Comparison of ENCODE assay signal across 12 cellular contexts in genomic region chr15:40846846-40847224, GRCh38. TPM values are rescaled to one million over a fixed set of nuclear protein-coding genes. Genes with fewer than 3 reads are reported as not detected.
DNase-seq lines count a peak whose midpoint lies in the region; ATAC-seq and TF ChIP-seq lines count a peak whose summit lies in the region.
"Had no signal": no experiment of that assay in that cellular context is flagged by ENCODE, and none has a peak within 500 bp of the region (broad histone marks: within the 10 kb centered on the region; RNA-seq: fewer than 3 reads in every experiment).

No MANE protein-coding gene starts in this region.

- peak overlapping the region; percentile 53; the same call in 1 of the 2 replicates for H2AFZ ChIP-seq in Loucy (ENCODE audit: low read length)

- DNase-seq in stimulated activated effector memory CD8-positive, alpha-beta T cell treated with anti-CD3 and anti-CD28 coated beads, Interleukin-12 subunit alpha, Interleukin-12 subunit beta, amount 100 ng/mL, for 72 hours (ENCODE audit: low spot score in 2 of 2): no peak
- DNase-seq in HEK293T (ENCODE audit: extremely low spot score): no peak
- DNase-seq in NCI-H1092 (lab: John Stamatoyannopoulos, UW): no peak
- no peak for DNase-seq in NCI-H748 (lab: John Stamatoyannopoulos, UW; ENCODE audit: unreplicated experiment)
- DNase-seq: effector memory CD8-positive, alpha-beta T cell had no signal

- CTCF ChIA-PET in HEK293T (lab: Yijun Ruan, JAX): interaction anchor here (0.6 to 2.3 kb wide), 5 partner anchors 11 to 45 kb away, joined by 3 to 9 read pairs (median 6); no protein-coding TSS in a partner anchor

- H3K36me3 Mint-ChIP-seq in stimulated activated effector memory CD8-positive, alpha-beta T cell treated with anti-CD3 and anti-CD28 coated beads, Interleukin-12 subunit alpha, Interleukin-12 subunit beta, amount 100 ng/mL, for 72 hours: peaks cover 12% of the 10 kb centered on the region

- H4K20me1 ChIP-seq in Loucy (ENCODE audit: insufficient read depth, low read length, poor library complexity, severe bottlenecking): no peaks in the 10 kb centered on the region

- peak overlapping the region; percentile 10 for H3K27ac Mint-ChIP-seq in stimulated activated effector memory CD8-positive, alpha-beta T cell treated with anti-CD3 and anti-CD28 coated beads, Interleukin-12 subunit alpha, Interleukin-12 subunit beta, amount 100 ng/mL, for 72 hours
- H3K27ac Mint-ChIP-seq: effector memory CD8-positive, alpha-beta T cell had no signal

- no peak for TF ChIP-seq CTCF in Loucy (conservative IDR thresholded peaks at IDR 0.05; ENCODE audit: low read length)

- H3K4me3 Mint-ChIP-seq in stimulated activated effector memory CD8-positive, alpha-beta T cell treated with anti-CD3 and anti-CD28 coated beads, Interleukin-12 subunit alpha, Interleukin-12 subunit beta, amount 100 ng/mL, for 72 hours: no peak overlapping the region
- H3K4me3 Mint-ChIP-seq: effector memory CD8-positive, alpha-beta T cell had no signal

- H3K4me3 ChIP-seq in Loucy (ENCODE audit: low read length, poor library complexity, severe bottlenecking): peak overlapping the region; percentile 40

- H3K27me3 ChIP-seq in Loucy (ENCODE audit: insufficient read depth, low read length, poor library complexity, severe bottlenecking): no peaks in the 10 kb centered on the region

- POLR2A ChIA-PET in HEK293T (lab: Yijun Ruan, JAX): interaction anchor here (1.0 to 1.8 kb wide), 3 partner anchors 11 to 47 kb away, joined by 4 to 8 read pairs (median 7); partner anchors contain the start of genes DNAJC17, VPS18 and ZFYVE19

- peak overlapping the region; percentile 49 for H3K9ac ChIP-seq in Loucy (ENCODE audit: low read depth, low read length, poor library complexity, severe bottlenecking)

- peak overlapping the region; percentile 68 for H3K4me2 ChIP-seq in Loucy (ENCODE audit: low read depth, low read length, poor library complexity, severe bottlenecking)

- peak; percentile 1 for TF ChIP-seq POLR2A in GM19099 (IDR thresholded peaks at IDR 0.05; ENCODE audit: extremely low read depth, insufficient read length, low read depth)

- peaks cover 18% of the 10 kb centered on the region for H3K4me1 Mint-ChIP-seq in stimulated activated effector memory CD8-positive, alpha-beta T cell treated with anti-CD3 and anti-CD28 coated beads, Interleukin-12 subunit alpha, Interleukin-12 subunit beta, amount 100 ng/mL, for 72 hours

- H3K9me2 ChIP-seq in Loucy (replicated peaks; ENCODE audit: low read depth, low read length): no peaks in the 10 kb centered on the region

- peaks cover 18% of the 10 kb centered on the region for H3K4me1 ChIP-seq in Loucy (ENCODE audit: insufficient read depth, low read length, poor library complexity, severe bottlenecking)

- H3K9me3 Mint-ChIP-seq in stimulated activated effector memory CD8-positive, alpha-beta T cell treated with anti-CD3 and anti-CD28 coated beads, Interleukin-12 subunit alpha, Interleukin-12 subunit beta, amount 100 ng/mL, for 72 hours: no peaks in the 10 kb centered on the region
- H3K9me3 Mint-ChIP-seq: effector memory CD8-positive, alpha-beta T cell had no signal

- H3K36me3 ChIP-seq in Loucy (ENCODE audit: insufficient read depth, low read length): no peaks in the 10 kb centered on the region

- no peaks in the 10 kb centered on the region for H3K9me3 ChIP-seq in Loucy (ENCODE audit: insufficient read depth, low read depth, low read length)

- no peaks in the 10 kb centered on the region for H3K79me2 ChIP-seq in Loucy (ENCODE audit: insufficient read depth, low read length)

- ATAC-seq in esophagus mucosa (peak; percentile 40), GM19397 (IDR thresholded peaks at IDR 0.05; ENCODE audit: unreplicated experiment) (no peak)
- ATAC-seq in stimulated activated effector memory CD8-positive, alpha-beta T cell treated with anti-CD3 and anti-CD28 coated beads, Interleukin-12 subunit alpha, Interleukin-12 subunit beta, amount 100 ng/mL, for 72 hours: no peak
- ATAC-seq: effector memory CD8-positive, alpha-beta T cell had no signal

- H3F3A ChIP-seq in Loucy (ENCODE audit: low read depth): no peaks in the 10 kb centered on the region

TF ChIP-seq in HEK293T, 16 proteins besides CTCF, POLR2A, EP300 and RAD21:
- TF ChIP-seq ZNF384 (IDR thresholded peaks at IDR 0.05): no peak
- TF ChIP-seq PKNOX1 (IDR thresholded peaks at IDR 0.05): no peak
- TF ChIP-seq HDGF (IDR thresholded peaks at IDR 0.05; ENCODE audit: borderline replicate concordance): no peak
- TF ChIP-seq TARDBP (IDR thresholded peaks at IDR 0.05): no peak
- no peak for TF ChIP-seq FOXM1 (IDR thresholded peaks at IDR 0.05; ENCODE audit: borderline replicate concordance)
- no peak for TF ChIP-seq FOXK2 (IDR thresholded peaks at IDR 0.05)
- TF ChIP-seq FOXA1 (IDR thresholded peaks at IDR 0.05): no peak
- TF ChIP-seq L3MBTL2 (conservative IDR thresholded peaks at IDR 0.05): no peak
- TF ChIP-seq ARNT (IDR thresholded peaks at IDR 0.05): no peak

RNA-seq across cellular contexts. Expression of gene SPINT1, which starts 3.0 kb away (rescaled TPM):
- 127 TPM for total RNA-seq in esophagus mucosa

RNA-seq across cellular contexts. Expression of gene PPP1R14D, which starts 18.3 kb away (rescaled TPM):
- total RNA-seq in esophagus mucosa: not detected
- total RNA-seq: H4, lung, M059J had no signal

RNA-seq across cellular contexts. Expression of gene RHOV, which starts 27.2 kb away (rescaled TPM):
- total RNA-seq in esophagus mucosa: 118 TPM

RNA-seq across cellular contexts. Expression of gene DNAJC17, which starts 39.6 kb away (rescaled TPM):
- total RNA-seq in esophagus mucosa: 20.8 TPM

RNA-seq across cellular contexts. Expression of gene ZFYVE19, which starts 39.9 kb away (rescaled TPM):
- total RNA-seq in esophagus mucosa: 18.4 TPM
